Comparison of ENCODE assay signal across 17 cellular contexts in the genomic region with DNA sequence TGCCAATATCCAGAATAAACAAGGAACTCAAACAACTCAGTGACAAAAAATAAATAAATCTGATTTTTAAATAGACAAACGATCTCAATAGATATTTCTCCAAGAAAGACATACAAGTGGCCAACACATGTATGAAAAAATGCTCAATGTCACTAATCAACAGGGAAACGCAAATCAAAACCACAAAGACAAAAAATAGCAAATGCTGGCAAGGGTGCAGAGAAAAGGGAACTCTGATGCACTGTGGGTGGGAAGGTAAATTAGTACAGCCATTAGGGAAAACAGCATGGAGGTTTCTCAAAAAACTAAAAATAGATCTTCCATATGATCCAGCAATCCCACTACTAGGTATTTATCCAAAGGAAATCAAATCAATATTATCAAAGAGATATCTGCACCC.
"Had no signal": no experiment of that assay in that cellular context is flagged by ENCODE, and none has a peak within 500 bp of the region (broad histone marks: within the 10 kb centered on the region; RNA-seq: fewer than 3 reads in every experiment).

No MANE protein-coding gene starts in this region.

- DNase-seq: activated CD4-positive, alpha-beta T cell treated with anti-CD3 and anti-CD28 coated beads for 1 hour; activated CD4-positive, alpha-beta T cell treated with anti-CD3 and anti-CD28 coated beads, Interleukin-2, amount 50 U/mL, for 48 hours; activated gamma-delta T cell treated with Interleukin-2 at 50 U/mL for 16 hours; activated T-cell treated with anti-CD3 and anti-CD28 coated beads, Interleukin-2, amount 50 U/mL, for 48 hours; colonic mucosa; effector CD4-positive, alpha-beta T cell; gastrocnemius medialis; islet precursor cell; naive thymus-derived CD8-positive, alpha-beta T cell; psoas muscle; stimulated activated CD4-positive, alpha-beta T cell treated with anti-CD3 and anti-CD28 coated beads, Interleukin-2, amount 100 ng/mL, for 24 hours; stimulated activated naive CD4-positive, alpha-beta T cell; T1000 had no signal

- H3K4me3 ChIP-seq: colonic mucosa, gastrocnemius medialis, heart right ventricle, mucosa of descending colon, psoas muscle, upper lobe of left lung had no signal

- H3K27ac ChIP-seq: colonic mucosa, heart right ventricle, psoas muscle had no signal

- H3K27me3 ChIP-seq: colonic mucosa, gastrocnemius medialis, heart right ventricle, upper lobe of left lung had no signal

- ATAC-seq: gastrocnemius medialis; heart right ventricle; mucosa of descending colon; naive thymus-derived CD8-positive, alpha-beta T cell; psoas muscle; sciatic nerve had no signal

- H3K9me3 ChIP-seq: colonic mucosa, gastrocnemius medialis, heart right ventricle, mucosa of descending colon, psoas muscle, upper lobe of left lung had no signal
